ENCODE assay signal across 8 cellular contexts in the genomic region with DNA sequence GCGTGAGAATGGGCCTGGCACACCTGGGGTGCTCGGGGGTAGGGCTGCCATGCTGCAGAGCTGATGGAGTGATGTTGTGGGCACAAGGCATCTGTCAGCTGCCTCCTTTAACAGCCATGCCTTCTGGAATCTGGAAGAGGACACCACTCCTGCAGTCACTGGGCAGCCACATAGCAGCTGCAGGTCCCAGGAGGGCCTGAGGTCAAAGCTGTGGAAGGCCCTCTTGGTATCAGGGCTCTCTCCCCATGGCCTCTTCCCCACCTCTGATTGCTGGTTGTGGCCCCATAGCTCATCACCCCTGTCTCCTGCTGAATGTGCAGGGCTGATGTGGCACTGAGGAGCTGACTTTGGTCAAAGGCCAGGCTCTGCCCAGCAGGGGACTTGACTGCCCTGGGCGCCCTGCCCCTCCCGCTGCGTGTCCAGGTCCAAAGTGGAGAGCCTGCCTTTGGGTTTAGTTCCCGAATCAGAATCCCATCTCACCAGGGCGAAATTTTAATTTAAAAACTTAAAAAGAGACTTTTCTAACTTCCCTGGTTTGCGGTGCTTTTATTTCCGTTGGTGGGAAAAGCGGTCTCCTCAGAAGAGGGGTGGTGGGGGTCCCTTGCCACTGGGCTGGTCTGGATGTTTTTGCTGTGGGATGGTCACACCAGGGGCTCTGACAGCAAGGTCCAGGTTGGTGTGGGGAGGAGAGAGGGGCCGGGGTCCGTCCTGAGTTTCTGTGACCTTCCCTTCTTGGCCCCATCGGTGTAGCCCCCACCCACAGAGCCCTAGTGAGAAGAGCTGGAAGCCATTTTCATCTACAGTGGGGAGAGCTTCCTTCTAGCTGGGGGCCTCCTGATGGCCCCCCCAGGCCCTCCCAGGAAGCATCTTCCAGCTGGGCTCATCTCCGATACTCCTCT. TPM values are rescaled to one million over a fixed set of nuclear protein-coding genes. Genes with fewer than 3 reads are reported as not detected.
DNase-seq lines count a peak whose midpoint lies in the region; ATAC-seq, FAIRE-seq and TF ChIP-seq lines count a peak whose summit lies in the region.
"Had no signal": no experiment of that assay in that cellular context is flagged by ENCODE, and none has a peak within 500 bp of the region (broad histone marks: within the 10 kb centered on the region; RNA-seq: fewer than 3 reads in every experiment).

No MANE protein-coding gene starts in this region.

- H3K27me3 ChIP-seq in small intestine (ENCODE audit: control insufficient read depth in 2 of 2, insufficient read depth in 2 of 2, low read length in 2 of 2) = no peaks in the 10 kb centered on the region

- peak overlapping the region in 1 of 2 donors; percentile 46 for H3K27ac ChIP-seq in coronary artery
- peak overlapping the region; percentile 70 to 94 for H3K27ac ChIP-seq in small intestine (ENCODE audit: low read depth in 1 of 2, low read length in 1 of 2)

- FAIRE-seq in small intestine (lab: Jason Lieb, UNC) = no peak
- FAIRE-seq: H54 had no signal

- TF ChIP-seq POLR2A in GM18951 (IDR thresholded peaks at IDR 0.05; ENCODE audit: extremely low read depth, insufficient read depth, insufficient read length) = peak; percentile 31

- peak overlapping the region; percentile 66 for H3K4me3 ChIP-seq in coronary artery
- H3K4me3 ChIP-seq in small intestine (ENCODE audit: low read depth in 1 of 2, low read length in 2 of 2) = peak overlapping the region; percentile 14 to 44

- in situ Hi-C loops in GM18951 (cut with MboI; ENCODE audit: low sequenced_read_pairs, unreplicated experiment) = no loop called here

- no peak for DNase-seq in coronary artery (ENCODE audit: low spot score)
- peak; percentile 77 for DNase-seq in small intestine
- DNase-seq in CD1c-positive myeloid dendritic cell (ENCODE audit: extremely low spot score) = no peak
- DNase-seq in globus pallidus (ENCODE audit: low spot score) = no peak
- no peak for DNase-seq in central memory CD4-positive, alpha-beta T cell

- no peaks in the 10 kb centered on the region for H3K9me3 ChIP-seq in small intestine (ENCODE audit: control insufficient read depth, low read depth)

- WGBS in small intestine, 3 donors = 42 to 63% (median 58%) methylated on average over 13 to 14 of the region's 14 CpGs

- H3K4me1 ChIP-seq in small intestine (ENCODE audit: control insufficient read depth in 2 of 2, insufficient read depth in 1 of 2, low read depth in 1 of 2, low read length in 1 of 2) = peaks cover 6 to 16% of the 10 kb centered on the region in 2 donors

- peaks cover 0 to 3% of the 10 kb centered on the region in 2 donors for H3K36me3 ChIP-seq in small intestine (ENCODE audit: control insufficient read depth in 2 of 2, insufficient read depth in 2 of 2, low read length in 2 of 2)

- no peak for TF ChIP-seq CTCF in coronary artery (IDR thresholded peaks at IDR 0.05)

- ATAC-seq in HG03280 (IDR thresholded peaks at IDR 0.05; ENCODE audit: unreplicated experiment) = peak; percentile 1

RNA-seq across cellular contexts. Expression of a gene that starts 5.9 kb away (rescaled TPM):
- 100 to 1,000 TPM in 2 of 3 donors, 10 to 100 TPM in 1; 54.3 to 118 (median 114) TPM for polyA plus RNA-seq in small intestine

RNA-seq across cellular contexts. Expression of a gene that starts 30.7 kb away (rescaled TPM):
- 10 to 100 TPM; 18.1 to 30.6 (median 25.0) TPM for polyA plus RNA-seq in small intestine

RNA-seq across cellular contexts. Expression of a gene that starts 37.1 kb away (rescaled TPM):
- 1 to 10 TPM; 2.5 to 3.0 (median 2.7) TPM for polyA plus RNA-seq in small intestine
